ENCODE assay signal across 22 cellular contexts in the genomic region with DNA sequence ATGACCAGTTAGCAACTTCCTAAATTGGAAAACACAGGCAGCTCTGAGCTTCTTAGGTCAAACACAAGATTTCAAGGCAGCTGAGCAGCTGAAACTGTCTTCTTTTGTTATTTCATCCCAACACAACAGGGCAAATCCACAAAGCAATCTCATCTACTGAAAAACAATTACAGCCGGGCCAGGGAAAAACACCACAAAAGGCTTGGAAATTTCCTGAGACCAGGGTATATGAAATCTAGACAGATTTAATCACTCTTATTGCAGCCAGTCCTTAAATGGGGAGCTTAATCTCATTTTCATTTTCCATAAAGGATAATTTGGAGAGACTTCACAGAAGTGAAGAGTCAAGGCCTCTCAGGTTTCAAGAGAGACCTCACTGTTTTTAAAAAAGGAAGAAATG.
A peak's percentile ranks its signal among the peaks of the same experiment; 100 is the strongest.
DNase-seq lines count a peak whose midpoint lies in the region; ATAC-seq, FAIRE-seq and TF ChIP-seq lines count a peak whose summit lies in the region.
"Had no signal": no experiment of that assay in that cellular context is flagged by ENCODE, and none has a peak within 500 bp of the region (broad histone marks: within the 10 kb centered on the region; RNA-seq: fewer than 3 reads in every experiment).

No MANE protein-coding gene starts in this region.

- H3K9me3 Mint-ChIP-seq in nephron (peaks cover 8% of the 10 kb centered on the region), chondrocyte (ENCODE audit: low read depth) (no peaks in the 10 kb centered on the region)

- no peak overlapping the region for H4K5ac ChIP-seq in H1 (ENCODE audit: insufficient read length, low read depth, low read length)

- H3K36me3 Mint-ChIP-seq in nephron (ENCODE audit: low read depth) (no peaks in the 10 kb centered on the region), chondrocyte (ENCODE audit: low read depth) (peaks cover 10% of the 10 kb centered on the region)

- H3K4me1 ChIP-seq in HAP-1 (peaks cover 27% of the 10 kb centered on the region), H1 (replicated peaks in 1 of 4; ENCODE audit: control insufficient read depth in 3 of 4, insufficient read depth in 4 of 4, low read length in 3 of 4) (peaks cover 5 to 13% (median 12%) of the 10 kb centered on the region in 4 experiments; a peak in 6 of 7 replicates)
- H3K4me1 ChIP-seq: A549 had no signal

- H4K8ac ChIP-seq in H1 (ENCODE audit: extremely low read depth, insufficient read depth, low read length): no peak overlapping the region

- no peak for TF ChIP-seq EP300 in H1 (IDR thresholded peaks at IDR 0.05; ENCODE audit: borderline replicate concordance in 1 of 2, low read depth in 2 of 2, low read length in 2 of 2)

- H3K4me3 Mint-ChIP-seq in nephron (no peak overlapping the region), chondrocyte (ENCODE audit: unreplicated experiment) (no peak overlapping the region)

- H4K20me1 ChIP-seq in H1 (replicated peaks in 1 of 2; ENCODE audit: control insufficient read depth in 1 of 2, insufficient read depth in 2 of 2, low read length in 2 of 2): no peaks in the 10 kb centered on the region

- in situ Hi-C loops in HAP-1 (cut with MboI; ENCODE audit: low sequenced_read_pairs): no loop called here

- TF ChIP-seq RAD21 in H1 (IDR thresholded peaks at IDR 0.05 in 1 of 2, conservative IDR thresholded peaks at IDR 0.05 in 1 of 2; ENCODE audit: low read depth in 2 of 2, low read length in 2 of 2): no peak

- H2BK5ac ChIP-seq in H1 (ENCODE audit: low read depth, low read length): no peak overlapping the region

- TF ChIP-seq CTCF in H1 (IDR thresholded peaks at IDR 0.05; ENCODE audit: control extremely low read depth in 1 of 3, insufficient read depth in 1 of 3, low read depth in 1 of 3, low read length in 3 of 3): no peak
- TF ChIP-seq CTCF in nephron (IDR thresholded peaks at IDR 0.05; ENCODE audit: unreplicated experiment in 3 of 3): no peak
- no peak for TF ChIP-seq CTCF in chondrocyte (IDR thresholded peaks at IDR 0.05)

- no peak overlapping the region for H3K9ac ChIP-seq in H1 (replicated peaks in 1 of 4; ENCODE audit: extremely low read depth in 1 of 4, low read depth in 3 of 4, low read length in 3 of 4)

- H3K27ac Mint-ChIP-seq in nephron (peak overlapping the region in 2 of 3 experiments; percentile 33 to 69), chondrocyte (ENCODE audit: unreplicated experiment) (no peak overlapping the region)

- H3K79me2 ChIP-seq in H1 (ENCODE audit: control insufficient read depth in 1 of 2, insufficient read depth in 2 of 2, low read length in 2 of 2): no peaks in the 10 kb centered on the region

- H3K56ac ChIP-seq in H1 (replicated peaks; ENCODE audit: insufficient read length, low read depth, low read length): no peak overlapping the region

- H2BK12ac ChIP-seq in H1 (ENCODE audit: low read depth, low read length): no peak overlapping the region; the same call in 1 of the 2 replicates

- H3K4me1 Mint-ChIP-seq in nephron (peaks cover 13% of the 10 kb centered on the region), chondrocyte (ENCODE audit: low read depth) (no peaks in the 10 kb centered on the region)

- no peaks in the 10 kb centered on the region for H3K36me3 ChIP-seq in HAP-1 (replicated peaks)
- no peaks in the 10 kb centered on the region for H3K36me3 ChIP-seq in H1 (ENCODE audit: control insufficient read depth in 2 of 4, insufficient read depth in 4 of 4, low read length in 3 of 4)

- FAIRE-seq in H1 (lab: Jason Lieb, UNC): peak; percentile 76
- FAIRE-seq: A549, GM12892, HTR-8/SVneo, K562, RCC 7860 had no signal

- no peak overlapping the region for H3K23ac ChIP-seq in H1 (ENCODE audit: insufficient read length)

- DNase-seq in HAP-1 (ENCODE audit: low spot score in 2 of 2) (peak; percentile 50 to 76), SK-N-DZ (ENCODE audit: low spot score) (peak; percentile 96), H1 (ENCODE audit: low read depth in 1 of 2, low spot score in 2 of 2) (no peak), NOMO-1 treated with DMSO at 0.1 percent for 48 hours (lab: John Stamatoyannopoulos, UW; ENCODE audit: unreplicated experiment) (no peak), chondrocyte (ENCODE audit: low spot score) (no peak)
- DNase-seq in activated CD4-positive, alpha-beta T cell treated with anti-CD3 and anti-CD28 coated beads for 4 hours: no peak
- DNase-seq: C1 segment of cervical spinal cord, GOT3, NCI-H1417 treated with DMSO at 0.1 percent for 48 hours, NCI-H1930, NCI-H2171 treated with DMSO at 0.1 percent for 48 hours, NCI-H446 treated with DMSO at 0.1 percent for 48 hours, NCI-H82, SHP77 had no signal

- no peaks in the 10 kb centered on the region for H3K79me1 ChIP-seq in H1 (ENCODE audit: low read depth, low read length)

- no peak overlapping the region for H3K4me3 ChIP-seq in HAP-1
- H3K4me3 ChIP-seq in H1 (ENCODE audit: extremely low read depth in 1 of 4, insufficient read depth in 2 of 4, low read depth in 3 of 4, low read length in 4 of 4): peak overlapping the region in 1 of 4 experiments; percentile 7; a peak in 1 of 8 replicates
- H3K4me3 ChIP-seq: A549, K562 had no signal

- no peak overlapping the region for H2BK20ac ChIP-seq in H1 (ENCODE audit: low read length)

- H3K23me2 ChIP-seq in H1 (ENCODE audit: low read depth, low read length): no peaks in the 10 kb centered on the region

- H4K91ac ChIP-seq in H1 (replicated peaks; ENCODE audit: insufficient read length, low read length): no peak overlapping the region

- H3K18ac ChIP-seq in H1 (ENCODE audit: extremely low read depth, low read length): no peak overlapping the region

- no peak overlapping the region for H2AFZ ChIP-seq in H1 (ENCODE audit: low read length)

- H3K4me2 ChIP-seq in H1 (ENCODE audit: insufficient read depth in 1 of 2, low read depth in 2 of 2, low read length in 2 of 2): peak overlapping the region; percentile 36 to 42; a peak in 3 of 4 replicates
- H3K4me2 ChIP-seq: A549 had no signal

- H3K9me3 ChIP-seq in HAP-1: no peaks in the 10 kb centered on the region
- H3K9me3 ChIP-seq in H1 (ENCODE audit: insufficient read depth in 2 of 2, low read depth in 1 of 2, low read length in 1 of 2): no peaks in the 10 kb centered on the region
- H3K9me3 ChIP-seq: A549 had no signal

- WGBS in H1 (ENCODE audit: extremely low coverage in 1 of 2, insufficient coverage in 1 of 2, insufficient read length in 1 of 2, insufficient replicate concordance in 2 of 2, low coverage in 1 of 2, low lambda C conversion rate in 2 of 2, missing lambda C conversion rate in 1 of 2), 2 experiments: 72% methylated on average over 1 of the region's 1 CpG; no CpG with 5 or more reads in 1 of the 2 experiments

- H3K27ac ChIP-seq in H1 (ENCODE audit: low read depth, low read length): no peak overlapping the region
- H3K27ac ChIP-seq: A549, HL-60 had no signal

- POLR2A ChIA-PET in H1 (lab: Charles Lee; ENCODE audit: partially characterized antibody): no interaction called here

- no peaks in the 10 kb centered on the region for H3K27me3 Mint-ChIP-seq in nephron (ENCODE audit: low read depth)
- peaks cover 5% of the 10 kb centered on the region for H3K27me3 Mint-ChIP-seq in chondrocyte (ENCODE audit: low read depth)

- no peak overlapping the region for H2BK120ac ChIP-seq in H1 (replicated peaks; ENCODE audit: low read depth, low read length)

- H2BK15ac ChIP-seq in H1 (ENCODE audit: low read length): no peak overlapping the region

- no peaks in the 10 kb centered on the region for H3K27me3 ChIP-seq in HAP-1 (ENCODE audit: low read depth)
- H3K27me3 ChIP-seq in H1 (replicated peaks in 1 of 4; ENCODE audit: control insufficient read depth in 3 of 4, extremely low read depth in 1 of 4, insufficient read depth in 3 of 4, low read length in 3 of 4): no peaks in the 10 kb centered on the region

- CTCF ChIA-PET in H1 (lab: Charles Lee; ENCODE audit: partially characterized antibody): interaction anchor here (0.8 to 2.5 kb wide), 8 partner anchors 9 to 288 kb away, joined by 3 to 26 read pairs (median 3); no protein-coding TSS in a partner anchor

- no peak overlapping the region for H3K14ac ChIP-seq in H1 (ENCODE audit: insufficient read length)

- TF ChIP-seq POLR2A in H1 (IDR thresholded peaks at IDR 0.05; ENCODE audit: control extremely low read depth in 1 of 2, low read depth in 2 of 2, low read length in 2 of 2): no peak

- H3K4ac ChIP-seq in H1 (replicated peaks; ENCODE audit: insufficient read length, low read depth, low read length): no peak overlapping the region

- H2AK5ac ChIP-seq in H1 (ENCODE audit: low read depth, low read length): no peak overlapping the region

- no peak for ATAC-seq in GM21390 (IDR thresholded peaks at IDR 0.05; ENCODE audit: unreplicated experiment)
- ATAC-seq: A549, K562 had no signal

TF ChIP-seq in H1, 55 proteins besides CTCF, POLR2A, EP300 and RAD21:
- TF ChIP-seq RFX5 (IDR thresholded peaks at IDR 0.05; ENCODE audit: borderline replicate concordance, low read depth, low read length) (no peak), YY1 (IDR thresholded peaks at IDR 0.05; ENCODE audit: low read depth, low read length) (no peak), NANOG (IDR thresholded peaks at IDR 0.05; ENCODE audit: insufficient read depth, low read depth, low read length, poor library complexity, severe bottlenecking) (peak; percentile 55), SAP30 (IDR thresholded peaks at IDR 0.05; ENCODE audit: insufficient read depth, insufficient replicate concordance, low read length) (no peak)

Comparison
In these comparisons a context has a peak if more than half of its experiments do, and no peak if none do; other contexts are left out.
1. DNase-seq: peak in HAP-1 (2 of 2) and SK-N-DZ (single experiment); none in H1 (0 of 2), NOMO-1 treated with DMSO at 0.1 percent for 48 hours (single experiment), chondrocyte (single experiment) and activated CD4-positive, alpha-beta T cell treated with anti-CD3 and anti-CD28 coated beads for 4 hours (0 of 2).